In genomic region chr15:43974852-43975251, GRCh38 we compare ENCODE assay signal across 11 cellular contexts.
DNase-seq lines count a peak whose midpoint lies in the region; ATAC-seq and TF ChIP-seq lines count a peak whose summit lies in the region.
"Had no signal": no experiment of that assay in that cellular context is flagged by ENCODE, and none has a peak within 500 bp of the region (broad histone marks: within the 10 kb centered on the region; RNA-seq: fewer than 3 reads in every experiment).

No MANE protein-coding gene starts in this region.

- no peaks in the 10 kb centered on the region for H3K27me3 ChIP-seq in gastrocnemius medialis

- peak; percentile 67 for ATAC-seq in GM18907 (IDR thresholded peaks at IDR 0.05; ENCODE audit: unreplicated experiment)
- peak; percentile 74 for ATAC-seq in HG02759 (IDR thresholded peaks at IDR 0.05; ENCODE audit: unreplicated experiment)
- ATAC-seq in gastrocnemius medialis = no peak
- ATAC-seq: HCT116, left colon had no signal

- H3K36me3 ChIP-seq in gastrocnemius medialis = no peaks in the 10 kb centered on the region
- H3K36me3 ChIP-seq: thoracic aorta had no signal

- H3K4me3 ChIP-seq in gastrocnemius medialis = no peak overlapping the region
- H3K4me3 ChIP-seq: thoracic aorta had no signal

- no peaks in the 10 kb centered on the region for H3K9me3 ChIP-seq in gastrocnemius medialis
- H3K9me3 ChIP-seq: thoracic aorta had no signal

- in situ Hi-C loops in gastrocnemius medialis (cut with MboI; ENCODE audit: low sequenced_read_pairs in 4 of 4) = no loop called here

- DNase-seq in NCI-H2196 treated with DMSO at 0.1 percent for 48 hours (lab: John Stamatoyannopoulos, UW; ENCODE audit: unreplicated experiment) = peak; percentile 16
- DNase-seq in kidney glomerular epithelial cell (lab: John Stamatoyannopoulos, UW) = peak; percentile 95
- no peak for DNase-seq in gastrocnemius medialis
- DNase-seq in T1000 (lab: John Stamatoyannopoulos, UW) = no peak
- no peak for DNase-seq in A172 (ENCODE audit: low spot score)
- DNase-seq: left colon, NCI-H1105 treated with DMSO at 0.1 percent for 48 hours had no signal

- no peak for TF ChIP-seq POLR2A in gastrocnemius medialis (IDR thresholded peaks at IDR 0.05)

- no peak overlapping the region for H3K27ac ChIP-seq in gastrocnemius medialis
- H3K27ac ChIP-seq: thoracic aorta had no signal

- no peak for TF ChIP-seq CTCF in gastrocnemius medialis (IDR thresholded peaks at IDR 0.05 in 4 of 5, conservative IDR thresholded peaks at IDR 0.05 in 1 of 5)

- H3K4me1 ChIP-seq in gastrocnemius medialis = no peaks in the 10 kb centered on the region

- intact Hi-C loops in gastrocnemius medialis (cut with DNase I; ENCODE audit: low total_unique reads) = no loop called here

Comparison
In these comparisons a context has a peak if more than half of its experiments do, and no peak if none do; other contexts are left out.
1. ATAC-seq: peak in GM18907 (single experiment) and HG02759 (single experiment); none in gastrocnemius medialis (0 of 2).
2. DNase-seq: peak in NCI-H2196 treated with DMSO at 0.1 percent for 48 hours (single experiment) and kidney glomerular epithelial cell (single experiment); none in gastrocnemius medialis (0 of 2), T1000 (single experiment) and A172 (single experiment).